29 cellular contexts compared by ENCODE assay signal in genomic region chr10:30559118-30559684, GRCh38.
A peak's percentile ranks its signal among the peaks of the same experiment; 100 is the strongest.
DNase-seq lines count a peak whose midpoint lies in the region; ATAC-seq, FAIRE-seq and TF ChIP-seq lines count a peak whose summit lies in the region.
"Had no signal": no experiment of that assay in that cellular context is flagged by ENCODE, and none has a peak within 500 bp of the region (broad histone marks: within the 10 kb centered on the region; RNA-seq: fewer than 3 reads in every experiment).

No MANE protein-coding gene starts in this region.

- peak overlapping the region; percentile 25 for H3K27ac Mint-ChIP-seq in stimulated activated naive B cell treated with anti-CD40 and anti-IgM and Interleukin-4, amounts not matched to agents 10 μg/mL and 1 μg/mL and 100 μg/mL, for 72 hours
- H3K27ac Mint-ChIP-seq in natural killer cell = no peak overlapping the region
- H3K27ac Mint-ChIP-seq: activated CD8-positive, alpha-beta T cell treated with anti-CD3 and anti-CD28 coated beads, Interleukin-2, amount 10 ng/mL, durations not matched to agents 7 days and 5 days; activated naive CD4-positive, alpha-beta T cell treated with anti-CD3 and anti-CD28 coated beads, Interleukin-2, amount 50 U/mL, for 72 hours; nephron had no signal

- 80% methylated on average over 10 of the region's 10 CpGs for WGBS in K562 (ENCODE audit: insufficient coverage, low coverage, missing lambda C conversion rate)

- FAIRE-seq in K562 (lab: Jason Lieb, UNC) = no peak
- FAIRE-seq: D721Med, endothelial cell of umbilical vein, GM12878 had no signal

- no peak for TF ChIP-seq CTCF in K562 (IDR thresholded peaks at IDR 0.05 in 2 of 3, conservative IDR thresholded peaks at IDR 0.05 in 1 of 3; ENCODE audit: insufficient read depth in 2 of 3, low read depth in 1 of 3, low read length in 3 of 3)
- no peak for TF ChIP-seq CTCF in natural killer cell (IDR thresholded peaks at IDR 0.05)

- ATAC-seq in K562 = no peak
- no peak for ATAC-seq in stimulated activated naive B cell treated with anti-CD40 and anti-IgM and Interleukin-4, amounts not matched to agents 10 μg/mL and 1 μg/mL and 100 μg/mL, for 72 hours (replicated peaks)
- ATAC-seq in HG02759 (IDR thresholded peaks at IDR 0.05; ENCODE audit: unreplicated experiment) = no peak
- ATAC-seq in natural killer cell = no peak
- ATAC-seq: activated CD8-positive, alpha-beta T cell treated with anti-CD3 and anti-CD28 coated beads, Interleukin-2, amount 10 ng/mL, durations not matched to agents 7 days and 5 days; activated naive CD4-positive, alpha-beta T cell treated with anti-CD3 and anti-CD28 coated beads, Interleukin-2, amount 50 U/mL, for 72 hours; gastrocnemius medialis; GM12878 had no signal

- peak overlapping the region; percentile 33; the same call in 1 of the 2 replicates for H2AFZ ChIP-seq in K562 (ENCODE audit: low read depth, low read length)

- H4K20me1 ChIP-seq in K562 (replicated peaks; ENCODE audit: control insufficient read depth, insufficient read depth, low read length) = no peaks in the 10 kb centered on the region

- H3K9me3 Mint-ChIP-seq in stimulated activated naive B cell treated with anti-CD40 and anti-IgM and Interleukin-4, amounts not matched to agents 10 μg/mL and 1 μg/mL and 100 μg/mL, for 72 hours = no peaks in the 10 kb centered on the region
- no peaks in the 10 kb centered on the region for H3K9me3 Mint-ChIP-seq in natural killer cell
- H3K9me3 Mint-ChIP-seq: activated naive CD4-positive, alpha-beta T cell treated with anti-CD3 and anti-CD28 coated beads, Interleukin-2, amount 50 U/mL, for 72 hours had no signal

- in situ Hi-C loops in K562 (cut with MboI) = no loop called here

- no TSS peak for BruUV-seq in K562 (replicated peaks; lab: Mats Ljungman, UMichigan)

- TF ChIP-seq RAD21 in K562 (CRISPR knock-in tag; conservative IDR thresholded peaks at IDR 0.05 in 1 of 2, IDR thresholded peaks at IDR 0.05 in 1 of 2) = no peak

- peaks cover 0 to 11% of the 10 kb centered on the region in 2 experiments for H3K4me1 ChIP-seq in K562 (replicated peaks in 1 of 2; ENCODE audit: control insufficient read depth in 2 of 2, insufficient read depth in 2 of 2, low read length in 2 of 2)
- H3K4me1 ChIP-seq: breast epithelium, gastrocnemius medialis had no signal

- no peak overlapping the region for H3K27ac ChIP-seq in K562 (ENCODE audit: extremely low read depth, low read depth, low read length)
- H3K27ac ChIP-seq: breast epithelium, gastrocnemius medialis, VCaP had no signal

- H3K9ac ChIP-seq in K562 (ENCODE audit: insufficient read depth in 1 of 2, low read depth in 2 of 2, low read length in 2 of 2) = no peak overlapping the region

- no peaks in the 10 kb centered on the region for H3K79me2 ChIP-seq in K562 (ENCODE audit: control insufficient read depth, insufficient read depth, low read length)

- no peak for TF ChIP-seq POLR2A in K562 (conservative IDR thresholded peaks at IDR 0.05)

- H3K9me3 ChIP-seq in K562 (replicated peaks; ENCODE audit: control insufficient read depth, insufficient read depth, low read depth, low read length) = no peaks in the 10 kb centered on the region; the same call in 1 of the 2 replicates
- H3K9me3 ChIP-seq: gastrocnemius medialis had no signal

- TF ChIP-seq EP300 in K562 (IDR thresholded peaks at IDR 0.05; ENCODE audit: low read length) = no peak

- H3K4me3 Mint-ChIP-seq in stimulated activated naive B cell treated with anti-CD40 and anti-IgM and Interleukin-4, amounts not matched to agents 10 μg/mL and 1 μg/mL and 100 μg/mL, for 72 hours = no peak overlapping the region
- H3K4me3 Mint-ChIP-seq in natural killer cell = no peak overlapping the region
- H3K4me3 Mint-ChIP-seq: activated CD8-positive, alpha-beta T cell treated with anti-CD3 and anti-CD28 coated beads, Interleukin-2, amount 10 ng/mL, durations not matched to agents 7 days and 5 days; CD4-positive, CD25-positive, alpha-beta regulatory T cell; nephron had no signal

- CTCF ChIA-PET in K562 (lab: Yijun Ruan, JAX; ENCODE audit: low intra/inter-chr PET ratio) = no interaction called here

- H3K36me3 ChIP-seq in K562 (ENCODE audit: control insufficient read depth, insufficient read depth, low read length) = no peaks in the 10 kb centered on the region
- H3K36me3 ChIP-seq: breast epithelium, gastrocnemius medialis had no signal

- H3K36me3 Mint-ChIP-seq in stimulated activated naive B cell treated with anti-CD40 and anti-IgM and Interleukin-4, amounts not matched to agents 10 μg/mL and 1 μg/mL and 100 μg/mL, for 72 hours = peaks cover 0 to 4% of the 10 kb centered on the region in 2 donors
- H3K36me3 Mint-ChIP-seq in natural killer cell = no peaks in the 10 kb centered on the region
- H3K36me3 Mint-ChIP-seq: activated naive CD4-positive, alpha-beta T cell treated with anti-CD3 and anti-CD28 coated beads, Interleukin-2, amount 50 U/mL, for 72 hours; CD4-positive, CD25-positive, alpha-beta regulatory T cell had no signal

- POLR2A ChIA-PET in K562 (lab: Yijun Ruan, JAX) = interaction anchor here (0.7 to 1.0 kb wide), 2 partner anchors 25 to 140 kb away, joined by 3 to 4 read pairs; no protein-coding TSS in a partner anchor

- DNase-seq in NCI-H2029 (lab: John Stamatoyannopoulos, UW) (peak; percentile 27), NCI-H2029 treated with DMSO at 0.1 percent for 48 hours (lab: John Stamatoyannopoulos, UW) (no peak), NCI-H2227 (lab: John Stamatoyannopoulos, UW; ENCODE audit: unreplicated experiment) (peak; percentile 58), K562 (ENCODE audit: extremely low read depth in 1 of 4, low spot score in 3 of 4) (peak in 1 of 4 experiments; percentile 39), NCI-H345 (lab: John Stamatoyannopoulos, UW) (no peak), natural killer cell (no peak)
- no peak for DNase-seq in stimulated activated naive B cell treated with anti-CD40 and anti-IgM and Interleukin-4, amounts not matched to agents 10 μg/mL and 1 μg/mL and 100 μg/mL, for 72 hours
- DNase-seq: activated CD4-positive, alpha-beta T cell treated with anti-CD3 and anti-CD28 coated beads for 4 hours; activated CD8-positive, alpha-beta T cell treated with anti-CD3 and anti-CD28 coated beads, Interleukin-2, amount 10 ng/mL, durations not matched to agents 7 days and 5 days; CD4-positive, CD25-positive, alpha-beta regulatory T cell; gastrocnemius medialis; GOT3; Kasumi-1; MV-4-11; NCI-H1436; NCI-H524; SHP77; stimulated activated CD4-positive, alpha-beta T cell treated with anti-CD3 and anti-CD28 coated beads, Interleukin-15, amount 100 ng/mL, for 24 hours; stimulated activated CD4-positive, alpha-beta T cell treated with anti-CD3 and anti-CD28 coated beads, Interleukin-4, amount 100 ng/mL, for 4 hours; T1000 had no signal

- intact Hi-C loops in K562 (cut with micrococcal nuclease) (no loop called here), natural killer cell (cut with micrococcal nuclease) (no loop called here)

- H3K4me2 ChIP-seq in K562 (ENCODE audit: insufficient read depth, low read length) = no peak overlapping the region

- no peaks in the 10 kb centered on the region for H3K27me3 ChIP-seq in K562 (ENCODE audit: control insufficient read depth in 2 of 2, insufficient read depth in 2 of 2, low read length in 2 of 2)
- H3K27me3 ChIP-seq: breast epithelium, gastrocnemius medialis had no signal

- peaks cover 2 to 9% of the 10 kb centered on the region in 2 donors for H3K27me3 Mint-ChIP-seq in stimulated activated naive B cell treated with anti-CD40 and anti-IgM and Interleukin-4, amounts not matched to agents 10 μg/mL and 1 μg/mL and 100 μg/mL, for 72 hours
- no peaks in the 10 kb centered on the region for H3K27me3 Mint-ChIP-seq in natural killer cell (ENCODE audit: low read depth in 2 of 2)

- peaks cover 1 to 3% of the 10 kb centered on the region in 2 donors for H3K4me1 Mint-ChIP-seq in stimulated activated naive B cell treated with anti-CD40 and anti-IgM and Interleukin-4, amounts not matched to agents 10 μg/mL and 1 μg/mL and 100 μg/mL, for 72 hours
- H3K4me1 Mint-ChIP-seq in natural killer cell = peaks cover 0 to 4% of the 10 kb centered on the region in 2 donors

- H3K4me3 ChIP-seq in K562 = no peak overlapping the region
- H3K4me3 ChIP-seq: breast epithelium, gastrocnemius medialis, GM12878, lung had no signal

- H3K9me1 ChIP-seq in K562 (ENCODE audit: control insufficient read depth, insufficient read depth, low read length) = no peaks in the 10 kb centered on the region

TF ChIP-seq in K562, 482 proteins besides CTCF, POLR2A, EP300 and RAD21:
- peak; percentile 95 for TF ChIP-seq NFIC (IDR thresholded peaks at IDR 0.05)
- peak; percentile 74 for TF ChIP-seq ZBTB33 (CRISPR knock-in tag; IDR thresholded peaks at IDR 0.05)
- peak in 1 of 2 experiments; percentile 45; a peak in 1 of 3 replicates for TF ChIP-seq CBX3 (IDR thresholded peaks at IDR 0.05; ENCODE audit: borderline replicate concordance in 1 of 2, low read length in 2 of 2)
- TF ChIP-seq ZNF354B (CRISPR knock-in tag; IDR thresholded peaks at IDR 0.05) = no peak
- TF ChIP-seq NR2C2 (CRISPR knock-in tag; IDR thresholded peaks at IDR 0.05) = no peak
- TF ChIP-seq NR2C2 (tag; IDR thresholded peaks at IDR 0.05) = 0 out of 2 replicates have a peak, but pooled peaks have one; percentile 36
- no peak for TF ChIP-seq FOXO4 (CRISPR knock-in tag; IDR thresholded peaks at IDR 0.05)

Comparison
In these comparisons a context has a peak if more than half of its experiments do, and no peak if none do; other contexts are left out.
1. DNase-seq: peak in NCI-H2029 (single experiment) and NCI-H2227 (single experiment); none in NCI-H2029 treated with DMSO at 0.1 percent for 48 hours (single experiment), stimulated activated naive B cell treated with anti-CD40 and anti-IgM and Interleukin-4, amounts not matched to agents 10 μg/mL and 1 μg/mL and 100 μg/mL, for 72 hours (single experiment), NCI-H345 (single experiment) and natural killer cell (single experiment).